33 cellular contexts compared by ENCODE assay signal in the genomic region with DNA sequence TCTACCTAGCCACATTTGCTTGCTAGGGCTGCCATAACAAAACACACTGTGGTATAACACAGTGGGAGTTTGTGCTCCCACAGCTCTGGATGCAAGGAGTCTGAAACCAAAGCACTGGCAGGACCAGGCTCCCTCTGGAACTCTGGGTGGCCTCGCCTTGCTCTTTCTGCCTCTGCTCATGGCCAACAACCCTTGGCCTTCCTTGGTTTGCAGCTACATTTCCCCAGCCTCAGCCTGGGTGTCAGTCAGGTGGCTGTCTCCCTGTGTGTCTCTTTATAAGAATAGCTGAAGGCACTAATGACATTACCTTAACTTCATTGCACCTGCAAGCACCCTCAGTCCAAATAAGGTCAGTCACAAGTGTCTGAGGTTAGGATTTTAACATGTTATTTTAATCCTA.
DNase-seq lines count a peak whose midpoint lies in the region; ATAC-seq and TF ChIP-seq lines count a peak whose summit lies in the region.
"Had no signal": no experiment of that assay in that cellular context is flagged by ENCODE, and none has a peak within 500 bp of the region (broad histone marks: within the 10 kb centered on the region; RNA-seq: fewer than 3 reads in every experiment).

No MANE protein-coding gene starts in this region.

- no peak overlapping the region for H2BK120ac ChIP-seq in neuronal stem cell (ENCODE audit: low read depth, low read length)

- no peak overlapping the region for H2BK15ac ChIP-seq in neuronal stem cell (ENCODE audit: low read length)

- no peaks in the 10 kb centered on the region for H3K79me1 ChIP-seq in neuronal stem cell (ENCODE audit: low read depth, low read length)

- H3K4me3 Mint-ChIP-seq in GM23338 (no peak overlapping the region), osteocyte (ENCODE audit: unreplicated experiment) (no peak overlapping the region), immature natural killer cell (no peak overlapping the region)
- H3K4me3 Mint-ChIP-seq: B cell; CD14-positive monocyte; CD4-positive, alpha-beta memory T cell; CD4-positive, alpha-beta T cell; CD4-positive, CD25-positive, alpha-beta regulatory T cell; CD8-positive, alpha-beta memory T cell; CD8-positive, alpha-beta T cell had no signal

- H2BK5ac ChIP-seq in neuronal stem cell (ENCODE audit: low read length), result no peak overlapping the region

- DNase-seq in GM23338 (ENCODE audit: low spot score) (no peak), esophagus muscularis mucosa (ENCODE audit: extremely low spot score) (peak; percentile 42), osteocyte (ENCODE audit: extremely low spot score, unreplicated experiment) (peak; percentile 51), PC-9 (no peak), neuronal stem cell (ENCODE audit: low spot score) (no peak), immature natural killer cell (no peak)
- DNase-seq: 8988T; ACHN; AML-193; BE2C; C1 segment of cervical spinal cord; Caco-2; Calu3; CD4-positive, alpha-beta memory T cell; CD4-positive, alpha-beta T cell; CD4-positive, CD25-positive, alpha-beta regulatory T cell; CD8-positive, alpha-beta memory T cell; CD8-positive, alpha-beta T cell; COR-L47; DMS 273 treated with DMSO at 0.1 percent for 48 hours; DMS153; DMS53; DMS79; DMS79 treated with DMSO at 0.1 percent for 48 hours; DND-41; EL had no signal

- H3K9me3 Mint-ChIP-seq in GM23338, result no peaks in the 10 kb centered on the region
- H3K9me3 Mint-ChIP-seq in osteocyte (ENCODE audit: unreplicated experiment), result peaks cover 23% of the 10 kb centered on the region
- H3K9me3 Mint-ChIP-seq in immature natural killer cell, result peaks cover 0 to 13% (median 4%) of the 10 kb centered on the region in 6 donors
- H3K9me3 Mint-ChIP-seq: CD4-positive, alpha-beta T cell had no signal

- peaks cover 1% of the 10 kb centered on the region for H3K27me3 Mint-ChIP-seq in GM23338 (ENCODE audit: insufficient read depth, low read depth, poor library complexity)
- no peaks in the 10 kb centered on the region for H3K27me3 Mint-ChIP-seq in osteocyte (ENCODE audit: unreplicated experiment)
- peaks cover 0 to 2% (median 1%) of the 10 kb centered on the region in 3 donors for H3K27me3 Mint-ChIP-seq in immature natural killer cell (ENCODE audit: low read depth in 3 of 3)
- H3K27me3 Mint-ChIP-seq: B cell; CD4-positive, alpha-beta memory T cell; CD4-positive, alpha-beta T cell; CD4-positive, CD25-positive, alpha-beta regulatory T cell had no signal

- H3K9me3 ChIP-seq in esophagus muscularis mucosa, result no peaks in the 10 kb centered on the region
- H3K9me3 ChIP-seq in PC-9 (ENCODE audit: insufficient read depth, low read depth), result no peaks in the 10 kb centered on the region
- no peaks in the 10 kb centered on the region for H3K9me3 ChIP-seq in neuronal stem cell (replicated peaks in 1 of 2; ENCODE audit: control insufficient read depth in 2 of 2, insufficient read depth in 1 of 2, low read depth in 1 of 2, low read length in 2 of 2)
- H3K9me3 ChIP-seq: A549, BE2C, Caco-2 had no signal

- H3K14ac ChIP-seq in neuronal stem cell (ENCODE audit: low read length), result no peak overlapping the region

- WGBS in esophagus muscularis mucosa, result 94% methylated on average over 1 of the region's 1 CpG
- no CpG with 5 or more reads among the region's 1 CpG for WGBS in neuronal stem cell (ENCODE audit: extremely low coverage in 2 of 2, insufficient read length in 2 of 2, insufficient replicate concordance in 1 of 2), 2 donors

- no peaks in the 10 kb centered on the region for H3K79me2 ChIP-seq in GM23338 (replicated peaks; ENCODE audit: insufficient read depth)
- H3K79me2 ChIP-seq in PC-9 (ENCODE audit: low read depth), result no peaks in the 10 kb centered on the region

- intact Hi-C loops in esophagus muscularis mucosa (cut with DNase I), result no loop called here
- intact Hi-C loops in PC-9 (cut with micrococcal nuclease; ENCODE audit: unreplicated experiment), result no loop called here

- BruUV-seq in PC-9 (replicated peaks; lab: Mats Ljungman, UMichigan), result no TSS peak

- H3K27ac Mint-ChIP-seq in GM23338 (0 out of 2 replicates have a peak overlapping the region, but pooled peaks have one; percentile 47), osteocyte (ENCODE audit: unreplicated experiment) (no peak overlapping the region), immature natural killer cell (no peak overlapping the region)
- H3K27ac Mint-ChIP-seq: B cell; CD14-positive monocyte; CD4-positive, alpha-beta memory T cell; CD4-positive, alpha-beta T cell; CD4-positive, CD25-positive, alpha-beta regulatory T cell; CD8-positive, alpha-beta memory T cell; CD8-positive, alpha-beta T cell had no signal

- H3K4ac ChIP-seq in neuronal stem cell (ENCODE audit: low read length), result no peak overlapping the region

- H3K4me2 ChIP-seq in GM23338, result no peak overlapping the region
- H3K4me2 ChIP-seq in PC-9, result no peak overlapping the region
- no peak overlapping the region for H3K4me2 ChIP-seq in neuronal stem cell (ENCODE audit: insufficient read depth, low read length, poor library complexity, severe bottlenecking)
- H3K4me2 ChIP-seq: A549; BLaER1; BLaER1 treated with 17β-estradiol and CSF1 and Interleukin-3, amounts not matched to agents 10 nM and 100 nM had no signal

- no peak overlapping the region for H2AK5ac ChIP-seq in neuronal stem cell (ENCODE audit: low read depth, low read length)

- no peak overlapping the region for H3K9ac ChIP-seq in neuronal stem cell (ENCODE audit: low read depth, low read length, poor library complexity)
- H3K9ac ChIP-seq: BLaER1; BLaER1 treated with 17β-estradiol and CSF1 and Interleukin-3, amounts not matched to agents 10 nM and 100 nM had no signal

- CTCF ChIA-PET in PC-9 (lab: Charles Lee), result no interaction called here

- no peak for TF ChIP-seq EP300 in esophagus muscularis mucosa (IDR thresholded peaks at IDR 0.05)

- no peak for TF ChIP-seq POLR2A in esophagus muscularis mucosa (IDR thresholded peaks at IDR 0.05; ENCODE audit: low read depth)

- H4K20me1 ChIP-seq in GM23338 (replicated peaks; ENCODE audit: insufficient read depth) (no peaks in the 10 kb centered on the region), PC-9 (ENCODE audit: insufficient read depth) (no peaks in the 10 kb centered on the region)
- H4K20me1 ChIP-seq: BLaER1; BLaER1 treated with 17β-estradiol and CSF1 and Interleukin-3, amounts not matched to agents 10 nM and 100 nM had no signal

- no peaks in the 10 kb centered on the region for H3F3A ChIP-seq in GM23338 (replicated peaks; ENCODE audit: low read depth)
- H3F3A ChIP-seq in PC-9 (ENCODE audit: insufficient read depth, low read depth), result no peaks in the 10 kb centered on the region

- H3K27me3 ChIP-seq in GM23338 (ENCODE audit: insufficient read depth) (no peaks in the 10 kb centered on the region), esophagus muscularis mucosa (no peaks in the 10 kb centered on the region), PC-9 (ENCODE audit: insufficient read depth, low read depth) (peaks cover 99% of the 10 kb centered on the region), neuronal stem cell (ENCODE audit: control insufficient read depth in 3 of 3, insufficient read depth in 3 of 3, low read depth in 1 of 3, low read length in 3 of 3) (no peaks in the 10 kb centered on the region)
- H3K27me3 ChIP-seq: BE2C; BLaER1; BLaER1 treated with 17β-estradiol and CSF1 and Interleukin-3, amounts not matched to agents 10 nM and 100 nM had no signal

- no peaks in the 10 kb centered on the region for H3K36me3 Mint-ChIP-seq in GM23338 (ENCODE audit: low read depth)
- no peaks in the 10 kb centered on the region for H3K36me3 Mint-ChIP-seq in osteocyte (ENCODE audit: unreplicated experiment)
- H3K36me3 Mint-ChIP-seq in immature natural killer cell, result no peaks in the 10 kb centered on the region
- H3K36me3 Mint-ChIP-seq: CD14-positive monocyte; CD4-positive, alpha-beta memory T cell; CD4-positive, CD25-positive, alpha-beta regulatory T cell; CD8-positive, alpha-beta memory T cell; CD8-positive, alpha-beta T cell had no signal

- H3K4me1 ChIP-seq in GM23338 (ENCODE audit: insufficient read depth) (no peaks in the 10 kb centered on the region), esophagus muscularis mucosa (no peaks in the 10 kb centered on the region), PC-9 (replicated peaks; ENCODE audit: insufficient read depth) (no peaks in the 10 kb centered on the region), neuronal stem cell (ENCODE audit: control insufficient read depth in 2 of 2, insufficient read depth in 1 of 2, low read depth in 1 of 2, low read length in 2 of 2) (no peaks in the 10 kb centered on the region)
- H3K4me1 ChIP-seq: A549, BE2C, Caco-2 had no signal

- peaks cover 8% of the 10 kb centered on the region; the same call in 2 of the 3 replicates for H3K4me1 Mint-ChIP-seq in GM23338
- H3K4me1 Mint-ChIP-seq in osteocyte (ENCODE audit: unreplicated experiment), result no peaks in the 10 kb centered on the region
- H3K4me1 Mint-ChIP-seq in immature natural killer cell, result no peaks in the 10 kb centered on the region
- H3K4me1 Mint-ChIP-seq: B cell; CD14-positive monocyte; CD4-positive, alpha-beta memory T cell; CD4-positive, CD25-positive, alpha-beta regulatory T cell; CD8-positive, alpha-beta memory T cell had no signal

- H3K4me3 ChIP-seq in GM23338 (no peak overlapping the region), esophagus muscularis mucosa (no peak overlapping the region), PC-9 (no peak overlapping the region), neuronal stem cell (ENCODE audit: low read length in 2 of 2) (no peak overlapping the region)
- H3K4me3 ChIP-seq: A549; BLaER1; BLaER1 treated with 17β-estradiol and CSF1 and Interleukin-3, amounts not matched to agents 10 nM and 100 nM had no signal

- no peak overlapping the region for H3K18ac ChIP-seq in neuronal stem cell (ENCODE audit: low read length)

- H2AFZ ChIP-seq in GM23338 (no peak overlapping the region), PC-9 (no peak overlapping the region), neuronal stem cell (ENCODE audit: low read length) (no peak overlapping the region)

- no peak overlapping the region for H4K8ac ChIP-seq in neuronal stem cell (ENCODE audit: low read depth, low read length)

- TF ChIP-seq CTCF in GM23338 (conservative IDR thresholded peaks at IDR 0.05; ENCODE audit: low read depth in 2 of 2) (no peak), esophagus muscularis mucosa (IDR thresholded peaks at IDR 0.05) (no peak), osteocyte (IDR thresholded peaks at IDR 0.05) (no peak), PC-9 (conservative IDR thresholded peaks at IDR 0.05) (no peak)

- H2BK12ac ChIP-seq in neuronal stem cell (ENCODE audit: low read length), result no peak overlapping the region

- no peak for ATAC-seq in GM23338
- ATAC-seq: A549; CD8-positive, alpha-beta T cell had no signal

- H3K9me2 ChIP-seq in GM23338 (ENCODE audit: insufficient read depth) (no peaks in the 10 kb centered on the region), PC-9 (ENCODE audit: insufficient read depth) (no peaks in the 10 kb centered on the region)

- H3K23ac ChIP-seq in neuronal stem cell (ENCODE audit: low read depth, low read length, poor library complexity), result no peak overlapping the region

- no peak overlapping the region for H4K91ac ChIP-seq in neuronal stem cell (ENCODE audit: low read depth, low read length, poor library complexity)

- H3K36me3 ChIP-seq in GM23338 (ENCODE audit: insufficient read depth), result no peaks in the 10 kb centered on the region
- no peaks in the 10 kb centered on the region for H3K36me3 ChIP-seq in esophagus muscularis mucosa
- H3K36me3 ChIP-seq in PC-9 (ENCODE audit: low read depth), result no peaks in the 10 kb centered on the region
- no peaks in the 10 kb centered on the region for H3K36me3 ChIP-seq in neuronal stem cell (replicated peaks in 1 of 2; ENCODE audit: control insufficient read depth in 2 of 2, insufficient read depth in 2 of 2, low read length in 2 of 2)
- H3K36me3 ChIP-seq: BE2C; BLaER1; BLaER1 treated with 17β-estradiol and CSF1 and Interleukin-3, amounts not matched to agents 10 nM and 100 nM had no signal

- no peak overlapping the region for H3K27ac ChIP-seq in GM23338 (ENCODE audit: low read depth)
- no peak overlapping the region for H3K27ac ChIP-seq in esophagus muscularis mucosa (replicated peaks in 1 of 4)
- H3K27ac ChIP-seq in PC-9, result no peak overlapping the region
- no peak overlapping the region for H3K27ac ChIP-seq in neuronal stem cell (replicated peaks; ENCODE audit: low read length)
- H3K27ac ChIP-seq: 22Rv1; A549; BLaER1; BLaER1 treated with 17β-estradiol and CSF1 and Interleukin-3, amounts not matched to agents 10 nM and 100 nM; C4-2B had no signal

- POLR2A ChIA-PET in PC-9 (lab: Charles Lee; ENCODE audit: unreplicated experiment), result no interaction called here

Comparison
In these comparisons a context has a peak if more than half of its experiments do, and no peak if none do; other contexts are left out.
1. DNase-seq: peak in esophagus muscularis mucosa (single experiment) and osteocyte (single experiment); none in GM23338 (single experiment), PC-9 (0 of 2), neuronal stem cell (single experiment) and immature natural killer cell (0 of 3).